Comparison of ENCODE assay signal across 23 cellular contexts in genomic region chr10:99266383-99266782, GRCh38. TPM values are rescaled to one million over a fixed set of nuclear protein-coding genes. Genes with fewer than 3 reads are reported as not detected.
DNase-seq lines count a peak whose midpoint lies in the region; ATAC-seq, FAIRE-seq and TF ChIP-seq lines count a peak whose summit lies in the region.
"Had no signal": no experiment of that assay in that cellular context is flagged by ENCODE, and none has a peak within 500 bp of the region (broad histone marks: within the 10 kb centered on the region; RNA-seq: fewer than 3 reads in every experiment).

No MANE protein-coding gene starts in this region.

- no peak for TF ChIP-seq POLR2A in GM12878 (IDR thresholded peaks at IDR 0.05; ENCODE audit: low read depth, low read length)

- H3K4me2 ChIP-seq in BLaER1 (peak overlapping the region; percentile 64), GM12878 (ENCODE audit: control insufficient read depth, insufficient read depth) (no peak overlapping the region)
- H3K4me2 ChIP-seq: hepatocyte, smooth muscle cell had no signal

- FAIRE-seq in GM12878 (lab: Jason Lieb, UNC): no peak
- FAIRE-seq: GM18507 had no signal

- no peaks in the 10 kb centered on the region for H3K36me3 ChIP-seq in BLaER1
- no peaks in the 10 kb centered on the region for H3K36me3 ChIP-seq in GM12878 (ENCODE audit: control insufficient read depth in 2 of 2, insufficient read depth in 2 of 2, low read length in 1 of 2)
- H3K36me3 ChIP-seq: ascending aorta, neutrophil, Peyer's patch, tibial artery had no signal

- SMC1A ChIA-PET in GM12878 (lab: Charles Lee; ENCODE audit: uncharacterized antibody, unreplicated experiment): no interaction called here

- BruUV-seq in GM12878 (replicated peaks; lab: Mats Ljungman, UMichigan): no TSS peak

- no peaks in the 10 kb centered on the region for H3K79me2 ChIP-seq in GM12878 (ENCODE audit: control insufficient read depth, insufficient read depth, low read length)
- H3K79me2 ChIP-seq: hepatocyte had no signal

- H4K20me1 ChIP-seq in BLaER1 (no peaks in the 10 kb centered on the region), GM12878 (ENCODE audit: control insufficient read depth, insufficient read depth) (no peaks in the 10 kb centered on the region)

- RAD21 ChIA-PET in GM12878 (lab: Charles Lee; ENCODE audit: unreplicated experiment): no interaction called here

- CTCF ChIA-PET in GM12878 (lab: Yijun Ruan, JAX): interaction anchor here (0.9 to 1.0 kb wide), 2 partner anchors 10 to 19 kb away, joined by 4 read pairs; no protein-coding TSS in a partner anchor

- peak; percentile 5 for DNase-seq in GM12865 (ENCODE audit: low read depth)
- DNase-seq in NCI-H2171 treated with DMSO at 0.1 percent for 48 hours (lab: John Stamatoyannopoulos, UW): peak; percentile 75
- DNase-seq in GM12878 (ENCODE audit: low read depth, low spot score): no peak
- DNase-seq in posterior vena cava (ENCODE audit: low spot score): no peak
- DNase-seq in activated CD4-positive, alpha-beta T cell treated with anti-CD3 and anti-CD28 coated beads for 1 hour: no peak
- no peak for DNase-seq in T-helper 2 cell
- DNase-seq: CD8-positive, alpha-beta memory T cell; dorsolateral prefrontal cortex; foreskin melanocyte; NCI-H187 treated with DMSO at 0.1 percent for 48 hours; NCI-H774; Peyer's patch; stimulated activated CD4-positive, alpha-beta T cell treated with anti-CD3 and anti-CD28 coated beads, Interleukin-4, amount 100 ng/mL, for 24 hours; tibial artery had no signal

- H3K27ac ChIP-seq in BLaER1 (peak overlapping the region; percentile 14; the same call in 1 of the 2 replicates), GM12878 (ENCODE audit: control insufficient read depth, insufficient read depth) (no peak overlapping the region)
- H3K27ac ChIP-seq: ascending aorta, dorsolateral prefrontal cortex, hepatocyte, neutrophil, Peyer's patch, tibial artery had no signal

- H3K4me1 ChIP-seq in BLaER1 (peaks cover 14% of the 10 kb centered on the region), GM12878 (ENCODE audit: control insufficient read depth, insufficient read depth, low read length) (no peaks in the 10 kb centered on the region)
- H3K4me1 ChIP-seq: ascending aorta, Peyer's patch, tibial artery had no signal

- TF ChIP-seq EP300 in GM12878 (IDR thresholded peaks at IDR 0.05; ENCODE audit: borderline replicate concordance in 1 of 2, control insufficient read depth in 1 of 2, low read depth in 2 of 2, low read length in 2 of 2): no peak

- no peak overlapping the region for H2AFZ ChIP-seq in GM12878 (ENCODE audit: control insufficient read depth, low read depth, low read length)
- H2AFZ ChIP-seq: hepatocyte had no signal

- no peak for TF ChIP-seq RAD21 in GM12878 (IDR thresholded peaks at IDR 0.05; ENCODE audit: insufficient read depth, low read depth, low read length)

- in situ Hi-C loops in GM12878 (cut with MboI): no loop called here

- POLR2A ChIA-PET in GM12878 (lab: Charles Lee): no interaction called here

- H3K27me3 ChIP-seq in BLaER1: no peaks in the 10 kb centered on the region
- H3K27me3 ChIP-seq in GM12878 (replicated peaks in 1 of 2; ENCODE audit: control insufficient read depth in 2 of 2, insufficient read depth in 2 of 2, low read length in 1 of 2): no peaks in the 10 kb centered on the region
- H3K27me3 ChIP-seq: ascending aorta, hepatocyte, neutrophil, Peyer's patch, tibial artery had no signal

- H3K9me3 ChIP-seq in BLaER1: peaks cover 41% of the 10 kb centered on the region
- H3K9me3 ChIP-seq in GM12878 (replicated peaks; ENCODE audit: control insufficient read depth, insufficient read depth, low read length): no peaks in the 10 kb centered on the region; the same call in 2 of the 3 replicates
- H3K9me3 ChIP-seq: ascending aorta, neutrophil, Peyer's patch had no signal

- TF ChIP-seq CTCF in GM12865 (IDR thresholded peaks at IDR 0.05; ENCODE audit: insufficient read depth, low read depth, low read length, missing control alignments): no peak
- no peak for TF ChIP-seq CTCF in GM12878 (IDR thresholded peaks at IDR 0.05 in 2 of 3, conservative IDR thresholded peaks at IDR 0.05 in 1 of 3; ENCODE audit: control insufficient read depth in 2 of 3, extremely low read depth in 1 of 3, insufficient read depth in 1 of 3, low read depth in 3 of 3, low read length in 3 of 3)

- no peak overlapping the region for H3K9ac ChIP-seq in BLaER1
- no peak overlapping the region for H3K9ac ChIP-seq in GM12878 (ENCODE audit: control insufficient read depth, insufficient read depth, low read length)

- ATAC-seq in GM12878 (no peak), GM19455 (IDR thresholded peaks at IDR 0.05; ENCODE audit: unreplicated experiment) (no peak)
- ATAC-seq: SK-N-SH treated with all-trans-retinoic acid at 6 μM for 48 hours had no signal

- H3K4me3 ChIP-seq in BLaER1: no peak overlapping the region
- H3K4me3 ChIP-seq in GM12865 (ENCODE audit: low read depth, low read length): no peak overlapping the region
- H3K4me3 ChIP-seq in GM12878: no peak overlapping the region
- H3K4me3 ChIP-seq: ascending aorta, dorsolateral prefrontal cortex, hepatocyte, Peyer's patch, smooth muscle cell, tibial artery had no signal

- intact Hi-C loops in GM12878 (cut with micrococcal nuclease; ENCODE audit: unreplicated experiment): no loop called here
- intact Hi-C loops in posterior vena cava (cut with DNase I): no loop called here

- 23% methylated on average over 4 of the region's 4 CpGs for WGBS in GM12878 (ENCODE audit: insufficient coverage, insufficient replicate concordance, low lambda C conversion rate, missing lambda C conversion rate)

TF ChIP-seq in GM12878, 131 proteins besides CTCF, POLR2A, EP300 and RAD21:
- TF ChIP-seq YY1 (IDR thresholded peaks at IDR 0.05; ENCODE audit: low read depth, low read length) (no peak), MEF2B (IDR thresholded peaks at IDR 0.05; ENCODE audit: partially characterized antibody, poor library complexity, severe bottlenecking) (peak; percentile 13)
TF ChIP-seq in GM12878: peak in this region for 1.

RNA-seq across cellular contexts. Expression of gene HPSE2, which starts 30.7 kb away (rescaled TPM):
- total RNA-seq in GM12878 (2013; cell fraction: nucleolus; rRNA removed): not detected in 2 replicates
- total RNA-seq in GM12878 (2014; rRNA removed) (not detected in 2 replicates), GM12878 (2014; rRNA removed; fragmentation: Illumina TruSeq; extraction: Trizol) (not detected in 2 replicates), GM12878 (2021) (not detected in 2 replicates), posterior vena cava (under 1 TPM in 1 of 2 donors, not detected in 1; 0.14 TPM)
- polyA plus RNA-seq in GM12878 (2011; ENCODE audit: low read depth): not detected
- polyA plus RNA-seq in GM12878 (2011; rRNA removed) (not detected in 2 replicates), GM12878 (2014; fragmentation: Illumina TruSeq; extraction: Trizol) (not detected in 2 replicates), GM12878 (2014; fragmentation: Nextera tagmentation; extraction: Ambion mirVana) (not detected), GM12878 (2014; rRNA removed) (not detected in 2 replicates), GM12878 (2016; fragmentation: Nextera tagmentation; extraction: Ambion mirVana) (under 1 TPM in 1 of 2 experiments, not detected in 1; 0.06 TPM)
- 0.04 TPM in 1 of 2 replicates, not detected in the other for polyA plus RNA-seq in GM12878 (2011; cell fraction: cytosol; rRNA removed)
- polyA plus RNA-seq in GM12878 (2011; cell fraction: nucleus; rRNA removed): 0.03 TPM in 1 of 2 replicates, not detected in the other
- 0.07 and 0.15 TPM in 2 replicates for polyA plus RNA-seq in GM12878 (2012)
- polyA minus RNA-seq in GM12878 (2011; rRNA and poly(A)+ RNA removed): not detected in 2 replicates
- not detected in 2 replicates for polyA minus RNA-seq in GM12878 (2011; cell fraction: cytosol; rRNA and poly(A)+ RNA removed)
- polyA minus RNA-seq in GM12878 (2011; cell fraction: nucleus; rRNA and poly(A)+ RNA removed): not detected in 2 replicates
- total RNA-seq: ascending aorta had no signal
- polyA plus RNA-seq: liver, smooth muscle cell had no signal

Comparison
In these comparisons a context has a peak if more than half of its experiments do, and no peak if none do; other contexts are left out.
1. DNase-seq: peak in GM12865 (single experiment) and NCI-H2171 treated with DMSO at 0.1 percent for 48 hours (single experiment); none in GM12878 (single experiment), posterior vena cava (single experiment), activated CD4-positive, alpha-beta T cell treated with anti-CD3 and anti-CD28 coated beads for 1 hour (single experiment) and T-helper 2 cell (0 of 5).